10 cellular contexts compared by ENCODE assay signal in genomic region chr10:10796774-10797415, GRCh38.
DNase-seq lines count a peak whose midpoint lies in the region; ATAC-seq and TF ChIP-seq lines count a peak whose summit lies in the region.
"Had no signal": no experiment of that assay in that cellular context is flagged by ENCODE, and none has a peak within 500 bp of the region (broad histone marks: within the 10 kb centered on the region; RNA-seq: fewer than 3 reads in every experiment).

No MANE protein-coding gene starts in this region.

- peak overlapping the region; percentile 90 to 93 for H3K27ac ChIP-seq in ascending aorta
- peak overlapping the region; percentile 80 for H3K27ac ChIP-seq in vagina

- peak; percentile 67 for ATAC-seq in omental fat pad (ENCODE audit: low FRiP score)

- no peak for TF ChIP-seq CTCF in ascending aorta (IDR thresholded peaks at IDR 0.05)
- no peak for TF ChIP-seq CTCF in fibroblast of the aortic adventitia (IDR thresholded peaks at IDR 0.05; ENCODE audit: insufficient read depth, low read length)
- no peak for TF ChIP-seq CTCF in omental fat pad (IDR thresholded peaks at IDR 0.05)
- TF ChIP-seq CTCF in vagina (IDR thresholded peaks at IDR 0.05), result no peak

- H3K4me3 ChIP-seq in ascending aorta (peak overlapping the region; percentile 19 to 59), fibroblast of the aortic adventitia (ENCODE audit: low read depth, low read length) (peak overlapping the region; percentile 1), vagina (no peak overlapping the region)

- H3K27me3 ChIP-seq in ascending aorta (no peaks in the 10 kb centered on the region), vagina (no peaks in the 10 kb centered on the region)

- DNase-seq in ascending aorta (ENCODE audit: low spot score in 2 of 2) (no peak), fibroblast of the aortic adventitia (ENCODE audit: low read depth) (peak; percentile 56), omental fat pad (ENCODE audit: low spot score) (no peak), vagina (ENCODE audit: extremely low spot score in 2 of 2) (no peak), SHP77 (lab: John Stamatoyannopoulos, UW) (no peak)
- DNase-seq in activated CD4-positive, alpha-beta T cell treated with anti-CD3 and anti-CD28 coated beads for 48 hours, result no peak
- DNase-seq in effector CD4-positive, alpha-beta T cell, result no peak
- DNase-seq: DMS79 treated with DMSO at 0.1 percent for 48 hours, naive B cell, NCI-H774 had no signal

- H3K4me1 ChIP-seq in ascending aorta, result peaks cover 5 to 27% of the 10 kb centered on the region in 2 donors
- peaks cover 8% of the 10 kb centered on the region for H3K4me1 ChIP-seq in vagina

- no peaks in the 10 kb centered on the region for H3K36me3 ChIP-seq in ascending aorta
- no peaks in the 10 kb centered on the region for H3K36me3 ChIP-seq in vagina

- intact Hi-C loops in ascending aorta (cut with DNase I) (loop anchor here (2.0 to 5.0 kb wide), 5 partner anchors 34 to 370 kb away; no protein-coding TSS in a partner anchor), vagina (cut with DNase I) (no loop called here)

- TF ChIP-seq POLR2A in vagina (IDR thresholded peaks at IDR 0.05), result no peak

- H3K9me3 ChIP-seq in ascending aorta, result no peaks in the 10 kb centered on the region
- no peaks in the 10 kb centered on the region for H3K9me3 ChIP-seq in vagina

Comparison
In these comparisons a context has a peak if more than half of its experiments do, and no peak if none do; other contexts are left out.
1. H3K4me3 ChIP-seq: peak in ascending aorta (2 of 2) and fibroblast of the aortic adventitia (single experiment); none in vagina (0 of 2).